Comparison of ENCODE assay signal across 16 cellular contexts in genomic region chr11:94739331-94739730, GRCh38.
"Had no signal": no experiment of that assay in that cellular context is flagged by ENCODE, and none has a peak within 500 bp of the region (broad histone marks: within the 10 kb centered on the region; RNA-seq: fewer than 3 reads in every experiment).

No MANE protein-coding gene starts in this region.

- ATAC-seq: activated CD4-positive, CD25-positive, alpha-beta regulatory T cell treated with anti-CD3 and anti-CD28 coated beads, Interleukin-2, amount 50 U/mL, for 24 hours; body of pancreas; left lobe of liver; natural killer cell had no signal

- H3K4me1 ChIP-seq: colonic mucosa had no signal

- H3K27ac ChIP-seq: body of pancreas, colonic mucosa had no signal

- H3K27me3 ChIP-seq: body of pancreas had no signal

- H3K9me3 ChIP-seq: body of pancreas, colonic mucosa, upper lobe of left lung had no signal

- H3K4me3 ChIP-seq: body of pancreas, colonic mucosa had no signal

- H3K36me3 ChIP-seq: colonic mucosa, upper lobe of left lung had no signal

- DNase-seq: activated CD4-positive, alpha-beta T cell treated with anti-CD3 and anti-CD28 coated beads, Interleukin-2, amount 50 U/mL, for 1 hour; activated CD8-positive, alpha-beta memory T cell treated with anti-CD3 and anti-CD28 coated beads for 24 hours; activated naive CD8-positive, alpha-beta T cell treated with anti-CD3 and anti-CD28 coated beads for 36 hours; amygdala; body of pancreas; central memory CD4-positive, alpha-beta T cell; colonic mucosa; foreskin fibroblast; head of caudate nucleus; natural killer cell; posterior cingulate gyrus; stimulated activated CD4-positive, alpha-beta T cell treated with anti-CD3 and anti-CD28 coated beads, Interleukin-4, amount 100 ng/mL, for 24 hours; stimulated activated naive CD4-positive, alpha-beta T cell treated with Interleukin-2 at 50 U/mL for 16 hours; upper lobe of left lung had no signal
